ENCODE assay signal across 1 cellular context in genomic region chr10:35639651-35640311, GRCh38.
A peak's percentile ranks its signal among the peaks of the same experiment; 100 is the strongest.
TF ChIP-seq lines count a peak whose summit lies in the region.

No MANE protein-coding gene starts in this region.

TF ChIP-seq in K562, 482 proteins besides CTCF, POLR2A, EP300 and RAD21 (continued from another document):
- 0 out of 2 replicates have a peak, but pooled peaks have one; percentile 26 for TF ChIP-seq ZBTB33 (CRISPR knock-in tag; IDR thresholded peaks at IDR 0.05)
